8 cellular contexts compared by ENCODE assay signal in the genomic region with DNA sequence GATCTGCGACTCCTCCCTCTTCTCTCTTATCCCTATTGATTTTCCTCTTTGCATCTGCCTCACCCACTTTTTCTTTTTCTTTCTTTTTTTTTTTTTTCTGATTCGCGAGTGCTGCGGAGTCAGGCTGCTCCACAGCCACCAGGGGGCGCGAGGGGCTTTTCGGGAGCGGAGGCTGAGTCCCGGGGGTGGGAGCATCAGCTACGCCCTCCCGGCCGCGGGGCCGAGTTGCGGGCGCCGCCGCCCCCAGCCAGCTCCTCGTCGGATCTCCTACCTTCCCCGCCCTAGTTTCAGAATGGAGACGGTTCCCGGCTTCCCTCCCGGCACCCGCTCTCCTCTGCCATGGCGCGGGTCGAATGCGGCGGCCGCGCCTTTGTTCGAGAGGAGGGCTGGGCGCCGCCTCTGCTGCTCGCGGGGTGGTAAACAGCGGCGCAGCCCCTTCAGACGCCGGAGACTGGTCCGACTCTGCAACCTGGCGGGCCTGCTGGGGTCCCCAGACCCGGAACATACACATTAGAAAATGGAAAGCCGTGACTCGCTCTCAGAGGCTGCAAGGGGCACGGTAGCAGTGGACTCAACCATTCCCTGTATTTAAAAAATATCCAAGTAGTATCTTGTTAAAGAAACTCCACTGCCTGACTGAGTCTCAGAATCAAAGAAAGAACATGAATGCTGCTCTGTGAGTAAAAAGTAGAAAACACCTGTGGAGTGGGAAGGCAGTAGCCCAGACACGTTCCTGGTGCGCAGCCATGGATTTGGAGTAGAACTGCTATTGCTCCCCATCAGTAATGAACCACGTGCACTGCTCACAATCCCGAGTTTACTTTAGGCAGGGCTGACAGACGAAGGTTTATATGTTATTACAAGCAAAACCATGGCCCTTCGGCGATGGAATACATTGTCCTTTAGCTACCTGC. TPM values are rescaled to one million over a fixed set of nuclear protein-coding genes. Genes with fewer than 3 reads are reported as not detected.
A peak's percentile ranks its signal among the peaks of the same experiment; 100 is the strongest.
DNase-seq lines count a peak whose midpoint lies in the region; ATAC-seq and TF ChIP-seq lines count a peak whose summit lies in the region.

No MANE protein-coding gene starts in this region.

- peak; percentile 96 for TF ChIP-seq CTCF in C4-2B (conservative IDR thresholded peaks at IDR 0.05)

- DNase-seq in NCI-H748 (lab: John Stamatoyannopoulos, UW; ENCODE audit: unreplicated experiment): peak; percentile 96
- DNase-seq in activated CD8-positive, alpha-beta memory T cell treated with anti-CD3 and anti-CD28 coated beads for 48 hours (ENCODE audit: low read depth in 2 of 3, low spot score in 2 of 3): peak; percentile 35 to 47 (median 43)
- peak; percentile 48 to 60 (median 58) for DNase-seq in effector memory CD8-positive, alpha-beta T cell
- DNase-seq in mesendoderm: peak; percentile 95
- DNase-seq in stimulated activated CD8-positive, alpha-beta memory T cell treated with anti-CD3 and anti-CD28 coated beads, Interleukin-12 subunit alpha, Interleukin-12 subunit beta, amount 100 ng/mL, for 1 hour (ENCODE audit: low read depth): peak; percentile 47

- ATAC-seq in GM19397 (IDR thresholded peaks at IDR 0.05; ENCODE audit: unreplicated experiment) (peak; percentile 82), HG03521 (IDR thresholded peaks at IDR 0.05; ENCODE audit: unreplicated experiment) (peak; percentile 64)
- peak; percentile 84 for ATAC-seq in effector memory CD8-positive, alpha-beta T cell (replicated peaks)

- H3K18ac ChIP-seq in mesendoderm (ENCODE audit: low read length): peak overlapping the region; percentile 72

- peak overlapping the region; percentile 61 to 80 for H3K27ac Mint-ChIP-seq in effector memory CD8-positive, alpha-beta T cell

- no peak overlapping the region for H2BK120ac ChIP-seq in mesendoderm (ENCODE audit: low read depth, low read length)

- H3K9ac ChIP-seq in mesendoderm (ENCODE audit: low read length): peak overlapping the region; percentile 72

- H3K23ac ChIP-seq in mesendoderm (ENCODE audit: low read length): peak overlapping the region; percentile 31

- peak overlapping the region; percentile 76 for H3K4ac ChIP-seq in mesendoderm (ENCODE audit: low read depth, low read length)

- H3K79me1 ChIP-seq in mesendoderm (ENCODE audit: low read length): no peaks in the 10 kb centered on the region

- peaks cover 7% of the 10 kb centered on the region for H3K4me1 ChIP-seq in mesendoderm (ENCODE audit: control insufficient read depth, low read depth, low read length)

- H2BK15ac ChIP-seq in mesendoderm (replicated peaks; ENCODE audit: low read depth): peak overlapping the region; percentile 59

- H3K4me3 ChIP-seq in mesendoderm (ENCODE audit: low read length): peak overlapping the region; percentile 52

- H3K79me2 ChIP-seq in mesendoderm (ENCODE audit: control insufficient read depth, insufficient read depth, low read length): peaks cover 14% of the 10 kb centered on the region

- no CpG with 5 or more reads among the region's 54 CpGs for WGBS in mesendoderm (ENCODE audit: extremely low coverage, insufficient coverage, low lambda C conversion rate)

- no peaks in the 10 kb centered on the region for H3K36me3 Mint-ChIP-seq in effector memory CD8-positive, alpha-beta T cell (ENCODE audit: insufficient read depth)

- peaks cover 11 to 21% of the 10 kb centered on the region in 2 donors for H3K4me1 Mint-ChIP-seq in effector memory CD8-positive, alpha-beta T cell (ENCODE audit: low read depth in 2 of 2)

- H3K56ac ChIP-seq in mesendoderm (ENCODE audit: low read length): peak overlapping the region; percentile 83

- H2AK5ac ChIP-seq in mesendoderm (ENCODE audit: low read length): no peak overlapping the region

- no peak overlapping the region for H2BK5ac ChIP-seq in mesendoderm (ENCODE audit: low read length)

- peaks cover 87 to 99% of the 10 kb centered on the region in 2 donors for H3K27me3 Mint-ChIP-seq in effector memory CD8-positive, alpha-beta T cell

- H3K4me3 Mint-ChIP-seq in effector memory CD8-positive, alpha-beta T cell: peak overlapping the region; percentile 89 to 91

- H4K8ac ChIP-seq in mesendoderm (ENCODE audit: low read depth, low read length): no peak overlapping the region

- no peaks in the 10 kb centered on the region for H3K27me3 ChIP-seq in mesendoderm (ENCODE audit: insufficient read depth, low read length, poor library complexity)

- H3K9me3 Mint-ChIP-seq in effector memory CD8-positive, alpha-beta T cell: no peaks in the 10 kb centered on the region

- no peak overlapping the region for H4K5ac ChIP-seq in mesendoderm (ENCODE audit: low read length)

- H3K27ac ChIP-seq in C4-2B: no peak overlapping the region
- peak overlapping the region; percentile 49 for H3K27ac ChIP-seq in mesendoderm (ENCODE audit: low read depth, low read length)

- no peaks in the 10 kb centered on the region for H3K36me3 ChIP-seq in mesendoderm (ENCODE audit: control insufficient read depth, insufficient read depth, low read length)

- H3K4me2 ChIP-seq in mesendoderm (ENCODE audit: low read length): peak overlapping the region; percentile 14

RNA-seq across cellular contexts. Expression of a gene that starts 55.7 kb away (rescaled TPM):
- polyA plus RNA-seq in mesendoderm (2013, experiment 1 of 2): 55.9 TPM
- polyA plus RNA-seq in mesendoderm (2013, experiment 2 of 2): 57.0 TPM

Comparison
In these comparisons a context has a peak if more than half of its experiments do, and no peak if none do; other contexts are left out.
1. DNase-seq: peak in every context shown above with its lines; median percentile 96 in NCI-H748; 95 in mesendoderm; 58 in effector memory CD8-positive, alpha-beta T cell; 47 in stimulated activated CD8-positive, alpha-beta memory T cell treated with anti-CD3 and anti-CD28 coated beads, Interleukin-12 subunit alpha, Interleukin-12 subunit beta, amount 100 ng/mL, for 1 hour; 43 in activated CD8-positive, alpha-beta memory T cell treated with anti-CD3 and anti-CD28 coated beads for 48 hours.